15 cellular contexts compared by ENCODE assay signal in the genomic region with DNA sequence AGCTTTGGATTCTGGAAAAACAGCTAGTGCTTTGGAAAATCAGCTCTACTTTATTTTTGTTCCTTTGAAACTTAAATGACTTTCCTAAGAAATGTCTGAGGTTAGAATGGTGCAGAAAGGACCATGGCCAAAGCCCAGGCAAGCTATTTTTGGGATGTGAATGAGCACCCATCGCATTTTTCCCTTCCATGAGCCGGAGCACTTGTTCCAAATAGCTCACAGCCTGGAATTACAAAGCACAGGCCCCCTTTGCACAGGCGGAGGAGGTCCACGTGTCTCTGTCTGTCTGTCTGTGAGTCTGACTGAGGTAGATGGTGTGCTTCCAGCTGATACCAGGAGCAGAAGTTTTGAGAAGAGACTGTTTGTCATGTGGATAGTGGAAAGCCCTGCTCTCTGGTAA. TPM values are rescaled to one million over a fixed set of nuclear protein-coding genes. Genes with fewer than 3 reads are reported as not detected.
DNase-seq lines count a peak whose midpoint lies in the region; ATAC-seq, FAIRE-seq and TF ChIP-seq lines count a peak whose summit lies in the region.
"Had no signal": no experiment of that assay in that cellular context is flagged by ENCODE, and none has a peak within 500 bp of the region (broad histone marks: within the 10 kb centered on the region; RNA-seq: fewer than 3 reads in every experiment).

No MANE protein-coding gene starts in this region.

- H3K4me1 ChIP-seq in colonic mucosa (peaks cover 46% of the 10 kb centered on the region), lower lobe of right lung (peaks cover 66% of the 10 kb centered on the region), stomach smooth muscle (ENCODE audit: control insufficient read depth, insufficient read depth, low read length) (peaks cover 93% of the 10 kb centered on the region)
- H3K4me1 ChIP-seq: BE2C had no signal

- no peak for TF ChIP-seq POLR2A in GM12891 (IDR thresholded peaks at IDR 0.05; ENCODE audit: low read depth, low read length)

- intact Hi-C loops in colonic mucosa (cut with DNase I) = no loop called here
- intact Hi-C loops in lower lobe of right lung (cut with DNase I) = no loop called here

- H3K9me3 ChIP-seq in colonic mucosa (no peaks in the 10 kb centered on the region), lower lobe of right lung (no peaks in the 10 kb centered on the region), stomach smooth muscle (ENCODE audit: control insufficient read depth in 2 of 2, low read length in 2 of 2) (no peaks in the 10 kb centered on the region)
- H3K9me3 ChIP-seq: BE2C had no signal

- TF ChIP-seq CTCF in RWPE1 (conservative IDR thresholded peaks at IDR 0.05; ENCODE audit: low read depth) = no peak
- no peak for TF ChIP-seq CTCF in colonic mucosa (IDR thresholded peaks at IDR 0.05)
- TF ChIP-seq CTCF in lower lobe of right lung (IDR thresholded peaks at IDR 0.05) = no peak

- no peak overlapping the region for H3K4me3 ChIP-seq in colonic mucosa
- H3K4me3 ChIP-seq in lower lobe of right lung = no peak overlapping the region
- H3K4me3 ChIP-seq in stomach smooth muscle (ENCODE audit: low read length in 2 of 2) = peak overlapping the region in 1 of 2 donors; percentile 40

- H3K9ac ChIP-seq in colonic mucosa (ENCODE audit: low read depth in 2 of 2, low read length in 2 of 2) (peak overlapping the region in 1 of 2 donors; percentile 59), stomach smooth muscle (ENCODE audit: low read length in 2 of 2) (peak overlapping the region; percentile 47 to 69)
- H3K9ac ChIP-seq: KMS-11 had no signal

- H3K27ac ChIP-seq in RWPE1 = peak overlapping the region; percentile 52
- H3K27ac ChIP-seq in colonic mucosa = peak overlapping the region; percentile 68
- H3K27ac ChIP-seq in lower lobe of right lung = peak overlapping the region; percentile 69
- peak overlapping the region; percentile 96 for H3K27ac ChIP-seq in stomach smooth muscle (ENCODE audit: low read length)
- H3K27ac ChIP-seq: KMS-11 had no signal

- no peak for ATAC-seq in lower lobe of right lung
- no peak for ATAC-seq in GM21360 (IDR thresholded peaks at IDR 0.05; ENCODE audit: unreplicated experiment)
- ATAC-seq: effector memory CD8-positive, alpha-beta T cell had no signal

- no peaks in the 10 kb centered on the region for H3K36me3 ChIP-seq in colonic mucosa
- peaks cover 26% of the 10 kb centered on the region for H3K36me3 ChIP-seq in lower lobe of right lung
- H3K36me3 ChIP-seq in stomach smooth muscle (ENCODE audit: control insufficient read depth in 2 of 2, insufficient read depth in 2 of 2, low read length in 2 of 2) = peaks cover 8 to 11% of the 10 kb centered on the region in 2 donors
- H3K36me3 ChIP-seq: BE2C had no signal

- FAIRE-seq in GM12891 (lab: Jason Lieb, UNC) = no peak

- H3K27me3 ChIP-seq in colonic mucosa (no peaks in the 10 kb centered on the region), lower lobe of right lung (ENCODE audit: low read depth) (no peaks in the 10 kb centered on the region), stomach smooth muscle (ENCODE audit: control insufficient read depth in 1 of 2, insufficient read depth in 2 of 2, low read length in 2 of 2) (no peaks in the 10 kb centered on the region)
- H3K27me3 ChIP-seq: BE2C had no signal

- POLR2A ChIA-PET in RWPE1 (lab: Yijun Ruan, JAX; ENCODE audit: low non-redundant PET) = no interaction called here

- DNase-seq in RWPE1 (ENCODE audit: low spot score) (no peak), colonic mucosa (no peak), lower lobe of right lung (no peak), GM12891 (ENCODE audit: insufficient read length, low spot score) (no peak), iPS-NIHi7 (ENCODE audit: extremely low spot score) (no peak), kidney glomerular epithelial cell (lab: John Stamatoyannopoulos, UW) (no peak)
- DNase-seq: amniotic stem cell; effector memory CD8-positive, alpha-beta T cell; NCI-H748 treated with DMSO at 0.1 percent for 48 hours; occipital lobe; SHP77 had no signal

- CTCF ChIA-PET in RWPE1 (lab: Yijun Ruan, JAX) = interaction anchor here (0.6 to 0.7 kb wide), 2 partner anchors 25 to 36 kb away, joined by 3 read pairs; no protein-coding TSS in a partner anchor

TF ChIP-seq in GM12891, 5 proteins besides CTCF, POLR2A, EP300 and RAD21:
- TF ChIP-seq SPI1 (IDR thresholded peaks at IDR 0.05; ENCODE audit: low read depth, low read length) (no peak), TAF1 (IDR thresholded peaks at IDR 0.05; ENCODE audit: low read depth, low read length) (no peak), POLR2AphosphoS5 (IDR thresholded peaks at IDR 0.05; ENCODE audit: low read depth, low read length) (no peak), PAX5 (IDR thresholded peaks at IDR 0.05; ENCODE audit: insufficient read depth, low read length, severe bottlenecking) (no peak), POU2F2 (IDR thresholded peaks at IDR 0.05; ENCODE audit: low read depth, low read length) (no peak)

RNA-seq across cellular contexts. Expression of a gene that starts 50.7 kb away (rescaled TPM):
- total RNA-seq in colonic mucosa = 100 to 1,000 TPM; 194 TPM
- total RNA-seq in lower lobe of right lung = 127 TPM
- 3.4 TPM for polyA plus RNA-seq in GM12891 (2012; ENCODE audit: low read depth, missing spikeins)
